Comparison of ENCODE assay signal across 26 cellular contexts in the genomic region with DNA sequence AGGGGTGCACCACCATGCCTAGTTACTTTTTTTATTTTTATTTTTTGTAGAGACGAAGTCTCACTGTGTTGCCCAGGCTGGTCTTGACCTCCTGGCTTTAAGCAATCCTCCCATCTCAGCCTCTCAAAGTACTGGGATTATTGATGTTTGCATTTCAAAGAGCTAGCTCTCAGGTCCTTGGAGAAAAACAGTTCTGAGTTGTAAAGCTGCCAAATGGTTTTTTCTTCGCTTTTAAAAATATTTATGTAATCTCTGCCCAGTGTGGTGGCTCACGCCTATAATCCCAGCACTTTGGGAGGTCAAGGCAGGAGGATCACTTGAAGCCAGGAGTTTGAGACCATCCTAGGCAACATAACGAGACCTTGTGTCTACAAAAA. TPM values are rescaled to one million over a fixed set of nuclear protein-coding genes. Genes with fewer than 3 reads are reported as not detected.
"Had no signal": no experiment of that assay in that cellular context is flagged by ENCODE, and none has a peak within 500 bp of the region (broad histone marks: within the 10 kb centered on the region; RNA-seq: fewer than 3 reads in every experiment).

No MANE protein-coding gene starts in this region.

- ATAC-seq: K562, Panc1, PC-3 had no signal

- H3K9ac ChIP-seq: KMS-11, SK-N-SH had no signal

- DNase-seq: Kasumi-1; MM.1S; NCI-H1092 treated with DMSO at 0.1 percent for 48 hours; NCI-H1436; NCI-H187; NCI-H2029; NCI-H2081 treated with DMSO at 0.1 percent for 48 hours; NCI-H2171; NCI-H226; NCI-H446; NCI-H510A; NCI-H524 treated with DMSO at 0.1 percent for 48 hours; NCI-H774; NK-92 treated with Interleukin-12 subunit alpha and Interleukin-12 subunit beta, amount 100 ng/mL, for 24 hours; PC-3; SHP77; SK-N-SH had no signal

- H3K9me3 ChIP-seq: SK-N-SH had no signal

- H3K9me3 Mint-ChIP-seq: IgD-negative memory B cell had no signal

- H3K27ac ChIP-seq: KMS-11, RWPE1 had no signal

- H3K4me3 ChIP-seq: K562 had no signal

- H3K4me3 Mint-ChIP-seq: IgD-negative memory B cell had no signal

RNA-seq across cellular contexts. Expression of gene RARRES2, which starts 19.2 kb away (rescaled TPM):
- total RNA-seq: HT1080, OCI-LY7, SK-MEL-5 had no signal
- polyA plus RNA-seq: IgD-negative memory B cell had no signal

RNA-seq across cellular contexts. Expression of gene ACTR3C, which starts 37.3 kb away (rescaled TPM):
- total RNA-seq: HT1080, M059J, OCI-LY7, SK-MEL-5 had no signal

RNA-seq across cellular contexts. Expression of gene LRRC61, which starts 37.5 kb away (rescaled TPM):
- total RNA-seq: HT1080, M059J, OCI-LY7, SK-MEL-5 had no signal
